Comparison of ENCODE assay signal across 15 cellular contexts in the genomic region with DNA sequence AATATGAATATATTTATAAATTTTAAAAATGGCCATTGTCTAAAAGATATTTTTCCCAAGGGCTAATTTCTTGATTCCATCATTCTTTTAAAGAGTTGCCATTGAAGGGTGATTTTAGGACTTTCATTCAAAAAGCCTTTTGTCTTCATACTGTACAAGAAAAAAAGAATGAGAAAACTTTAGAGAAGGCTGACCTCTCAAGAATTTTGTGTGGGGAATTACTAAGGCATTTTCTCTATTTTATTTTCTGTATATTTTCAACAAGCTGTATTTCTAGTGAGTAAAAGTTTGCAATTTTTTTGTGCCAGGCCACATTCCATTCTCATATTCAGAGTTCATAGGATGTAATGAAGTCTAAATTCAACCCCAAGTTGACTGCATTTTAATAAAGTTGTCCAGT. TPM values are rescaled to one million over a fixed set of nuclear protein-coding genes. Genes with fewer than 3 reads are reported as not detected.
DNase-seq lines count a peak whose midpoint lies in the region; ATAC-seq and FAIRE-seq lines count a peak whose summit lies in the region.
"Had no signal": no experiment of that assay in that cellular context is flagged by ENCODE, and none has a peak within 500 bp of the region (broad histone marks: within the 10 kb centered on the region; RNA-seq: fewer than 3 reads in every experiment).

No MANE protein-coding gene starts in this region.

- DNase-seq in SK-MEL-5 (ENCODE audit: low read depth, low spot score) (peak; percentile 55), foreskin melanocyte (peak; percentile 78), HK-2 (ENCODE audit: unreplicated experiment) (no peak)
- DNase-seq: AML-193; Caco-2; Calu3; CD4-positive, alpha-beta T cell; CD8-positive, alpha-beta T cell; DMS79 treated with DMSO at 0.1 percent for 48 hours; GDM1 had no signal

- in situ Hi-C loops in SK-MEL-5 (cut with HindIII; ENCODE audit: low pct_unique_long_range_greater_than_20kb, low sequenced_read_pairs): no loop called here

- peak; percentile 65 for FAIRE-seq in G401.6 (lab: Jason Lieb, UNC)
- FAIRE-seq: A549, GM12878, GM18507 had no signal

- no peak for ATAC-seq in GM21381 (IDR thresholded peaks at IDR 0.05; ENCODE audit: unreplicated experiment)
- ATAC-seq: A549; CD8-positive, alpha-beta T cell; GM12878 had no signal

RNA-seq across cellular contexts. Expression of gene IVNS1ABP, which starts 49.3 kb away (rescaled TPM):
- 234 and 239 TPM in 2 replicates for total RNA-seq in SK-MEL-5 (2014; rRNA removed; shearing (Covaris generic))
- polyA plus RNA-seq in SK-MEL-5 (2015; cell fraction: cytosol; rRNA removed): 143 and 176 TPM in 2 replicates
- 1,268 and 1,425 TPM in 2 replicates for polyA plus RNA-seq in SK-MEL-5 (2015; cell fraction: nucleus; rRNA removed)
